Comparison of ENCODE assay signal across 8 cellular contexts in genomic region chr13:111152836-111153235, GRCh38. TPM values are rescaled to one million over a fixed set of nuclear protein-coding genes. Genes with fewer than 3 reads are reported as not detected.
DNase-seq lines count a peak whose midpoint lies in the region; ATAC-seq, FAIRE-seq and TF ChIP-seq lines count a peak whose summit lies in the region.

No MANE protein-coding gene starts in this region.

- H3K36me3 ChIP-seq in kidney (ENCODE audit: control insufficient read depth in 1 of 2, insufficient read depth in 2 of 2, low read length in 2 of 2) (no peaks in the 10 kb centered on the region), subcutaneous abdominal adipose tissue (ENCODE audit: control insufficient read depth in 5 of 5, insufficient read depth in 5 of 5, low read length in 5 of 5) (peaks cover 0 to 3% (median 0%) of the 10 kb centered on the region in 5 donors)

- intact Hi-C loops in kidney (cut with DNase I), result no loop called here

- peaks cover 16 to 25% of the 10 kb centered on the region in 2 donors for H3K4me1 ChIP-seq in kidney (ENCODE audit: control insufficient read depth in 1 of 2, insufficient read depth in 1 of 2, low read depth in 1 of 2, low read length in 2 of 2)
- H3K4me1 ChIP-seq in subcutaneous abdominal adipose tissue (ENCODE audit: control insufficient read depth in 5 of 5, insufficient read depth in 5 of 5, low read length in 5 of 5), result peaks cover 0 to 52% (median 43%) of the 10 kb centered on the region in 5 donors

- peak overlapping the region; percentile 95 to 97 for H3K27ac ChIP-seq in kidney (ENCODE audit: low read depth in 2 of 2, low read length in 2 of 2)
- peak overlapping the region; percentile 96 for H3K27ac ChIP-seq in subcutaneous abdominal adipose tissue (ENCODE audit: low read depth, low read length)

- peak; percentile 19 for FAIRE-seq in kidney (lab: Jason Lieb, UNC)

- peak overlapping the region; percentile 92 for H3K27ac Mint-ChIP-seq in activated naive CD4-positive, alpha-beta T cell treated with anti-CD3 and anti-CD28 coated beads, Interleukin-2, amount 50 U/mL, for 24 hours
- H3K27ac Mint-ChIP-seq in activated naive CD4-positive, alpha-beta T cell treated with anti-CD3 and anti-CD28 coated beads, Interleukin-2, amount 50 U/mL, for 72 hours, result peak overlapping the region; percentile 93 to 96

- no peaks in the 10 kb centered on the region for H3K9me3 Mint-ChIP-seq in activated naive CD4-positive, alpha-beta T cell treated with anti-CD3 and anti-CD28 coated beads, Interleukin-2, amount 50 U/mL, for 24 hours
- no peaks in the 10 kb centered on the region for H3K9me3 Mint-ChIP-seq in activated naive CD4-positive, alpha-beta T cell treated with anti-CD3 and anti-CD28 coated beads, Interleukin-2, amount 50 U/mL, for 72 hours

- no peak for DNase-seq in activated naive CD4-positive, alpha-beta T cell treated with Interleukin-2 at 50 U/mL for 16 hours
- DNase-seq in activated naive CD4-positive, alpha-beta T cell treated with anti-CD3 and anti-CD28 coated beads, Interleukin-2, amount 50 U/mL, for 72 hours (ENCODE audit: low spot score in 2 of 2), result no peak
- DNase-seq in kidney (no peak), DMS79 treated with DMSO at 0.1 percent for 48 hours (lab: John Stamatoyannopoulos, UW) (no peak)

- peaks cover 2% of the 10 kb centered on the region for H3K36me3 Mint-ChIP-seq in activated naive CD4-positive, alpha-beta T cell treated with anti-CD3 and anti-CD28 coated beads, Interleukin-2, amount 50 U/mL, for 24 hours
- peaks cover 8 to 12% of the 10 kb centered on the region in 2 donors for H3K36me3 Mint-ChIP-seq in activated naive CD4-positive, alpha-beta T cell treated with anti-CD3 and anti-CD28 coated beads, Interleukin-2, amount 50 U/mL, for 72 hours

- peak overlapping the region; percentile 92 for H3K4me3 Mint-ChIP-seq in activated naive CD4-positive, alpha-beta T cell treated with anti-CD3 and anti-CD28 coated beads, Interleukin-2, amount 50 U/mL, for 24 hours

- H3K9me3 ChIP-seq in kidney (ENCODE audit: control insufficient read depth in 1 of 2, low read length in 2 of 2), result no peaks in the 10 kb centered on the region
- H3K9me3 ChIP-seq in subcutaneous abdominal adipose tissue (ENCODE audit: control insufficient read depth in 5 of 5, low read length in 5 of 5), result no peaks in the 10 kb centered on the region

- TF ChIP-seq CTCF in kidney (IDR thresholded peaks at IDR 0.05; ENCODE audit: borderline replicate concordance, extremely low read depth, insufficient read depth), result no peak

- peak overlapping the region in 1 of 2 donors; percentile 91 for H3K9ac ChIP-seq in kidney (ENCODE audit: low read length in 2 of 2)
- H3K9ac ChIP-seq in subcutaneous abdominal adipose tissue (ENCODE audit: low read length in 5 of 5), result peak overlapping the region; percentile 39 to 97 (median 95)

- H3K27me3 ChIP-seq in subcutaneous abdominal adipose tissue (ENCODE audit: control insufficient read depth in 5 of 5, insufficient read depth in 4 of 5, low read length in 5 of 5), result no peaks in the 10 kb centered on the region

- peaks cover 36% of the 10 kb centered on the region for H3K4me1 Mint-ChIP-seq in activated naive CD4-positive, alpha-beta T cell treated with anti-CD3 and anti-CD28 coated beads, Interleukin-2, amount 50 U/mL, for 24 hours

- no peaks in the 10 kb centered on the region for H3K27me3 Mint-ChIP-seq in activated naive CD4-positive, alpha-beta T cell treated with anti-CD3 and anti-CD28 coated beads, Interleukin-2, amount 50 U/mL, for 24 hours

- H3K4me3 ChIP-seq in kidney (ENCODE audit: low read length in 2 of 2) (peak overlapping the region; percentile 87 to 91), subcutaneous abdominal adipose tissue (ENCODE audit: low read depth in 1 of 5, low read length in 5 of 5) (peak overlapping the region; percentile 51 to 93 (median 82))

- no peak for ATAC-seq in activated naive CD4-positive, alpha-beta T cell treated with anti-CD3 and anti-CD28 coated beads, Interleukin-2, amount 50 U/mL, for 72 hours
- no peak for ATAC-seq in GM21723 (IDR thresholded peaks at IDR 0.05; ENCODE audit: unreplicated experiment)
- no peak for ATAC-seq in HG02938 (IDR thresholded peaks at IDR 0.05; ENCODE audit: unreplicated experiment)

RNA-seq across cellular contexts. Expression of gene ARHGEF7, which starts 37.7 kb away (rescaled TPM):
- total RNA-seq in activated naive CD4-positive, alpha-beta T cell treated with anti-CD3 and anti-CD28 coated beads, Interleukin-2, amount 50 U/mL, for 72 hours, result 10 to 100 TPM; 69.5 to 82.5 TPM
- total RNA-seq in kidney, result 56.4 TPM
- 17.9 TPM for polyA plus RNA-seq in kidney (ENCODE audit: insufficient read depth, low read depth, low replicate concordance)
